Comparison of ENCODE assay signal across 11 cellular contexts in genomic region chr6:169857343-169858292, GRCh38.
"Had no signal": no experiment of that assay in that cellular context is flagged by ENCODE, and none has a peak within 500 bp of the region (broad histone marks: within the 10 kb centered on the region; RNA-seq: fewer than 3 reads in every experiment).

No MANE protein-coding gene starts in this region.

- ATAC-seq: activated T-helper 17 cell treated with anti-CD3 and anti-CD28 coated beads, Interleukin-2, amount 50 U/mL, for 72 hours; SK-N-SH treated with all-trans-retinoic acid at 6 μM for 48 hours had no signal

- H3K27ac ChIP-seq: hepatocyte, tibial nerve, WERI-Rb-1 had no signal

- DNase-seq: activated CD4-positive, alpha-beta T cell treated with anti-CD3 and anti-CD28 coated beads for 4 hours; activated naive CD4-positive, alpha-beta T cell treated with Interleukin-2 at 50 U/mL for 16 hours; kidney; stimulated activated CD4-positive, alpha-beta T cell treated with anti-CD3 and anti-CD28 coated beads, Interleukin-2, amount 100 ng/mL, for 48 hours; stimulated activated naive B cell treated with anti-CD40 and anti-IgM and Interleukin-4, amounts not matched to agents 10 μg/mL and 1 μg/mL and 100 μg/mL, for 72 hours; WERI-Rb-1 had no signal

- H3K27me3 Mint-ChIP-seq: stimulated activated naive B cell treated with anti-CD40 and anti-IgM and Interleukin-4, amounts not matched to agents 10 μg/mL and 1 μg/mL and 100 μg/mL, for 72 hours had no signal

- H3K4me3 ChIP-seq: hepatocyte, tibial nerve had no signal

- H3K4me1 Mint-ChIP-seq: neural crest cell had no signal

- H3K27ac Mint-ChIP-seq: activated T-helper 17 cell treated with anti-CD3 and anti-CD28 coated beads, Interleukin-2, amount 50 U/mL, for 72 hours; stimulated activated naive B cell treated with anti-CD40 and anti-IgM and Interleukin-4, amounts not matched to agents 10 μg/mL and 1 μg/mL and 100 μg/mL, for 72 hours had no signal

- H3K4me3 Mint-ChIP-seq: activated T-helper 17 cell treated with anti-CD3 and anti-CD28 coated beads, Interleukin-2, amount 50 U/mL, for 72 hours; neural crest cell; stimulated activated naive B cell treated with anti-CD40 and anti-IgM and Interleukin-4, amounts not matched to agents 10 μg/mL and 1 μg/mL and 100 μg/mL, for 72 hours had no signal
